Comparison of ENCODE assay signal across 9 cellular contexts in genomic region chr17:49646391-49647255, GRCh38. TPM values are rescaled to one million over a fixed set of nuclear protein-coding genes. Genes with fewer than 3 reads are reported as not detected.
DNase-seq lines count a peak whose midpoint lies in the region; ATAC-seq and TF ChIP-seq lines count a peak whose summit lies in the region.
"Had no signal": no experiment of that assay in that cellular context is flagged by ENCODE, and none has a peak within 500 bp of the region (broad histone marks: within the 10 kb centered on the region; RNA-seq: fewer than 3 reads in every experiment).

No MANE protein-coding gene starts in this region.

- peak overlapping the region; percentile 60 for H3K27ac Mint-ChIP-seq in activated CD8-positive, alpha-beta T cell treated with anti-CD3 and anti-CD28 coated beads, Interleukin-2, amount 10 ng/mL, durations not matched to agents 7 days and 5 days

- H3K36me3 Mint-ChIP-seq in activated CD8-positive, alpha-beta T cell treated with anti-CD3 and anti-CD28 coated beads, Interleukin-2, amount 10 ng/mL, durations not matched to agents 7 days and 5 days (ENCODE audit: low read depth): peaks cover 3% of the 10 kb centered on the region

- H3K9me3 Mint-ChIP-seq in activated CD8-positive, alpha-beta T cell treated with anti-CD3 and anti-CD28 coated beads, Interleukin-2, amount 10 ng/mL, durations not matched to agents 7 days and 5 days (ENCODE audit: insufficient read depth): no peaks in the 10 kb centered on the region
- H3K9me3 Mint-ChIP-seq: nephron had no signal

- peak overlapping the region; percentile 47 to 49 for H3K4me3 ChIP-seq in gastroesophageal sphincter

- no peaks in the 10 kb centered on the region for H3K27me3 ChIP-seq in gastroesophageal sphincter

- in situ Hi-C loops in G401 (cut with HindIII; ENCODE audit: low sequenced_read_pairs): no loop called here

- peaks cover 28% of the 10 kb centered on the region for H3K4me1 Mint-ChIP-seq in activated CD8-positive, alpha-beta T cell treated with anti-CD3 and anti-CD28 coated beads, Interleukin-2, amount 10 ng/mL, durations not matched to agents 7 days and 5 days (ENCODE audit: low read depth)

- peak overlapping the region; percentile 22 for H3K4me3 Mint-ChIP-seq in activated CD8-positive, alpha-beta T cell treated with anti-CD3 and anti-CD28 coated beads, Interleukin-2, amount 10 ng/mL, durations not matched to agents 7 days and 5 days
- H3K4me3 Mint-ChIP-seq: nephron had no signal

- H3K4me1 ChIP-seq in gastroesophageal sphincter: peaks cover 6 to 94% (median 7%) of the 10 kb centered on the region in 3 donors

- TF ChIP-seq CTCF in gastroesophageal sphincter (IDR thresholded peaks at IDR 0.05): no peak

- POLR2A ChIA-PET in activated CD8-positive, alpha-beta T cell treated with anti-CD3 and anti-CD28 coated beads, Interleukin-2, amount 10 ng/mL, durations not matched to agents 7 days and 5 days (lab: Charles Lee): interaction anchor here (0.6 kb wide), 1 partner anchor 42 kb away, joined by 3 read pairs; no protein-coding TSS in a partner anchor

- no peaks in the 10 kb centered on the region for H3K9me3 ChIP-seq in gastroesophageal sphincter

- DNase-seq in G401 (ENCODE audit: low spot score): peak; percentile 72
- peak; percentile 42 for DNase-seq in activated CD8-positive, alpha-beta T cell treated with anti-CD3 and anti-CD28 coated beads, Interleukin-2, amount 10 ng/mL, durations not matched to agents 7 days and 5 days
- DNase-seq in stimulated activated CD4-positive, alpha-beta T cell treated with anti-CD3 and anti-CD28 coated beads, Interleukin-15, amount 100 ng/mL, for 48 hours (ENCODE audit: low read depth in 2 of 2): peak; percentile 19 to 39
- no peak for DNase-seq in GF-D8 (lab: John Stamatoyannopoulos, UW)
- no peak for DNase-seq in DMS 273 (lab: John Stamatoyannopoulos, UW; ENCODE audit: unreplicated experiment)
- no peak for DNase-seq in left lobe of liver (ENCODE audit: low spot score)

- peak; percentile 38 to 42 for TF ChIP-seq POLR2A in gastroesophageal sphincter (IDR thresholded peaks at IDR 0.05)

- no peaks in the 10 kb centered on the region for H3K36me3 ChIP-seq in gastroesophageal sphincter

- TF ChIP-seq EP300 in gastroesophageal sphincter (IDR thresholded peaks at IDR 0.05): peak; percentile 48

- CTCF ChIA-PET in activated CD8-positive, alpha-beta T cell treated with anti-CD3 and anti-CD28 coated beads, Interleukin-2, amount 10 ng/mL, durations not matched to agents 7 days and 5 days (lab: Charles Lee): interaction anchor here (0.6 to 3.2 kb wide), 10 partner anchors 15 to 89 kb away, joined by 3 to 11 read pairs (median 4); partner anchors contain the start of gene NXPH3

- H3K27me3 Mint-ChIP-seq in activated CD8-positive, alpha-beta T cell treated with anti-CD3 and anti-CD28 coated beads, Interleukin-2, amount 10 ng/mL, durations not matched to agents 7 days and 5 days (ENCODE audit: low read depth): no peaks in the 10 kb centered on the region

- 27 to 49% methylated on average over 4 to 10 of the region's 10 CpGs for WGBS in gastroesophageal sphincter (ENCODE audit: low coverage in 1 of 2), 2 donors

- peak overlapping the region; percentile 84 to 100 (median 90) for H3K27ac ChIP-seq in gastroesophageal sphincter

- ATAC-seq in HG03066 (IDR thresholded peaks at IDR 0.05; ENCODE audit: low read depth, unreplicated experiment) (peak; percentile 70), gastroesophageal sphincter (peak; percentile 85), left lobe of liver (no peak)
- peak; percentile 76 for ATAC-seq in activated CD8-positive, alpha-beta T cell treated with anti-CD3 and anti-CD28 coated beads, Interleukin-2, amount 10 ng/mL, durations not matched to agents 7 days and 5 days

RNA-seq across cellular contexts. Expression of gene SPOP, which starts 31.3 kb away (rescaled TPM):
- total RNA-seq in G401 (2014; rRNA removed; shearing (Covaris generic)): 158 and 200 TPM in 2 replicates
- 10 to 100 TPM; 49.5 to 52.0 TPM for total RNA-seq in activated CD8-positive, alpha-beta T cell treated with anti-CD3 and anti-CD28 coated beads, Interleukin-2, amount 10 ng/mL, durations not matched to agents 7 days and 5 days
- total RNA-seq in gastroesophageal sphincter (100 to 1,000 TPM; 159 to 268 (median 176) TPM), left lobe of liver (31.3 TPM)

Comparison
In these comparisons a context has a peak if more than half of its experiments do, and no peak if none do; other contexts are left out.
1. DNase-seq: peak in G401 (single experiment), activated CD8-positive, alpha-beta T cell treated with anti-CD3 and anti-CD28 coated beads, Interleukin-2, amount 10 ng/mL, durations not matched to agents 7 days and 5 days (single experiment) and stimulated activated CD4-positive, alpha-beta T cell treated with anti-CD3 and anti-CD28 coated beads, Interleukin-15, amount 100 ng/mL, for 48 hours (2 of 2); none in GF-D8 (single experiment), DMS 273 (single experiment) and left lobe of liver (single experiment).